ENCODE assay signal across 14 cellular contexts in genomic region chr19:1648926-1649541, GRCh38. TPM values are rescaled to one million over a fixed set of nuclear protein-coding genes. Genes with fewer than 3 reads are reported as not detected.
DNase-seq lines count a peak whose midpoint lies in the region; ATAC-seq and TF ChIP-seq lines count a peak whose summit lies in the region.
"Had no signal": no experiment of that assay in that cellular context is flagged by ENCODE, and none has a peak within 500 bp of the region (broad histone marks: within the 10 kb centered on the region; RNA-seq: fewer than 3 reads in every experiment).

No MANE protein-coding gene starts in this region.

- H4K20me1 ChIP-seq in neural progenitor cell (ENCODE audit: low read depth) = peaks cover 70% of the 10 kb centered on the region

- H3K4me3 ChIP-seq in WERI-Rb-1 (ENCODE audit: low read depth, low read length) (no peak overlapping the region), neural progenitor cell (no peak overlapping the region), sigmoid colon (no peak overlapping the region)
- H3K4me3 ChIP-seq: vagina had no signal

- no peak for TF ChIP-seq POLR2A in sigmoid colon (IDR thresholded peaks at IDR 0.05)

- peak overlapping the region; percentile 38 for H3K4me3 Mint-ChIP-seq in neural progenitor cell
- H3K4me3 Mint-ChIP-seq: activated naive CD8-positive, alpha-beta T cell had no signal

- DNase-seq in WERI-Rb-1 (peak; percentile 38), neural progenitor cell (ENCODE audit: low spot score) (no peak), sigmoid colon (no peak), NCI-H1694 treated with DMSO at 0.1 percent for 48 hours (lab: John Stamatoyannopoulos, UW) (no peak), ureter (ENCODE audit: low spot score) (no peak)
- no peak for DNase-seq in effector CD8-positive, alpha-beta T cell (lab: John Stamatoyannopoulos, UW)
- DNase-seq: DMS53; effector memory CD4-positive, alpha-beta T cell; NCI-H1092; stimulated activated CD4-positive, alpha-beta T cell treated with anti-CD3 and anti-CD28 coated beads, Interleukin-4, amount 100 ng/mL, for 4 hours had no signal

- H3K27me3 ChIP-seq in WERI-Rb-1 (ENCODE audit: insufficient read depth, low read depth, severe bottlenecking) (no peaks in the 10 kb centered on the region), neural progenitor cell (no peaks in the 10 kb centered on the region), sigmoid colon (no peaks in the 10 kb centered on the region)
- H3K27me3 ChIP-seq: vagina had no signal

- H3K4me2 ChIP-seq in neural progenitor cell = no peak overlapping the region

- H3K9me3 ChIP-seq in WERI-Rb-1 (ENCODE audit: severe bottlenecking) (no peaks in the 10 kb centered on the region), neural progenitor cell (ENCODE audit: low read depth) (no peaks in the 10 kb centered on the region), sigmoid colon (no peaks in the 10 kb centered on the region)
- H3K9me3 ChIP-seq: vagina had no signal

- ATAC-seq in GM21447 (IDR thresholded peaks at IDR 0.05; ENCODE audit: unreplicated experiment) = peak; percentile 6

- peaks cover 9% of the 10 kb centered on the region for H3K4me1 ChIP-seq in neural progenitor cell
- peaks cover 0 to 24% (median 17%) of the 10 kb centered on the region in 4 donors for H3K4me1 ChIP-seq in sigmoid colon

- peaks cover 17% of the 10 kb centered on the region for H3F3A ChIP-seq in neural progenitor cell (ENCODE audit: low read depth)

- H3K9ac ChIP-seq in neural progenitor cell = no peak overlapping the region

- TF ChIP-seq CTCF in GM12873 (IDR thresholded peaks at IDR 0.05; ENCODE audit: insufficient read depth, low read depth, low read length, missing control alignments) (peak; percentile 14), WERI-Rb-1 (IDR thresholded peaks at IDR 0.05; ENCODE audit: low read depth, low read length) (0 out of 2 replicates have a peak, but pooled peaks have one; percentile 1), neural progenitor cell (IDR thresholded peaks at IDR 0.05) (no peak), sigmoid colon (IDR thresholded peaks at IDR 0.05) (no peak)

- H3K36me3 ChIP-seq in WERI-Rb-1 = peaks cover 64% of the 10 kb centered on the region
- peaks cover 6% of the 10 kb centered on the region for H3K36me3 ChIP-seq in neural progenitor cell
- peaks cover 0 to 47% (median 12%) of the 10 kb centered on the region in 4 donors for H3K36me3 ChIP-seq in sigmoid colon

- H2AFZ ChIP-seq in neural progenitor cell (replicated peaks) = no peak overlapping the region

- 70 to 90% methylated on average over 23 of the region's 23 CpGs for WGBS in sigmoid colon, 2 donors

- H3K9me3 Mint-ChIP-seq in neural progenitor cell = no peaks in the 10 kb centered on the region

- peaks cover 10% of the 10 kb centered on the region for H3K36me3 Mint-ChIP-seq in neural progenitor cell
- H3K36me3 Mint-ChIP-seq: activated naive CD8-positive, alpha-beta T cell had no signal

- peaks cover 5% of the 10 kb centered on the region for H3K27me3 Mint-ChIP-seq in neural progenitor cell (ENCODE audit: insufficient read depth, low read depth)
- H3K27me3 Mint-ChIP-seq: activated naive CD8-positive, alpha-beta T cell had no signal

- H3K79me2 ChIP-seq in neural progenitor cell (ENCODE audit: low read depth) = peaks cover 81% of the 10 kb centered on the region

- H3K27ac ChIP-seq in WERI-Rb-1 (peak overlapping the region; percentile 31), neural progenitor cell (no peak overlapping the region), sigmoid colon (no peak overlapping the region)
- H3K27ac ChIP-seq: vagina had no signal

- H3K4me1 Mint-ChIP-seq in neural progenitor cell = peaks cover 11% of the 10 kb centered on the region

- no peak overlapping the region for H3K27ac Mint-ChIP-seq in neural progenitor cell
- H3K27ac Mint-ChIP-seq: activated naive CD8-positive, alpha-beta T cell had no signal

- no peak for TF ChIP-seq EP300 in sigmoid colon (IDR thresholded peaks at IDR 0.05)

- intact Hi-C loops in sigmoid colon (cut with DNase I) = loop anchor here (2.0 kb wide), 1 partner anchor 34 kb away; no protein-coding TSS in a partner anchor

RNA-seq across cellular contexts. Expression of gene TCF3, which starts 3.4 kb away (rescaled TPM):
- total RNA-seq in neural progenitor cell (ENCODE audit: low replicate concordance) (131 and 332 TPM in 2 replicates), sigmoid colon (10 to 100 TPM; 29.6 to 50.2 (median 31.8) TPM), ureter (56.2 TPM)
- 10 to 100 TPM; 18.6 to 66.9 (median 28.4) TPM for polyA plus RNA-seq in sigmoid colon

RNA-seq across cellular contexts. Expression of gene UQCR11, which starts 43.8 kb away (rescaled TPM):
- total RNA-seq in neural progenitor cell (ENCODE audit: low replicate concordance) (37.4 and 51.4 TPM in 2 replicates), sigmoid colon (100 to 1,000 TPM in 3 of 4 donors, 10 to 100 TPM in 1; 81.1 to 176 (median 122) TPM), ureter (197 TPM)
- 100 to 1,000 TPM; 158 to 339 (median 330) TPM for polyA plus RNA-seq in sigmoid colon

RNA-seq across cellular contexts. Expression of gene MBD3, which starts 56.4 kb away (rescaled TPM):
- total RNA-seq in neural progenitor cell (ENCODE audit: low replicate concordance) = 34.2 and 117 TPM in 2 replicates
- 10 to 100 TPM; 52.3 to 88.6 (median 71.3) TPM for total RNA-seq in sigmoid colon
- polyA plus RNA-seq in sigmoid colon = 100 to 1,000 TPM in 1 of 3 donors, 10 to 100 TPM in 2; 26.1 to 105 (median 33.0) TPM
- total RNA-seq in ureter = 60.7 TPM

Comparison
In these comparisons a context has a peak if more than half of its experiments do, and no peak if none do; other contexts are left out.
1. CTCF ChIP-seq: peak in GM12873 (single experiment) and WERI-Rb-1 (single experiment); none in neural progenitor cell (single experiment) and sigmoid colon (0 of 4).